ENCODE assay signal across 1 cellular context in the genomic region with DNA sequence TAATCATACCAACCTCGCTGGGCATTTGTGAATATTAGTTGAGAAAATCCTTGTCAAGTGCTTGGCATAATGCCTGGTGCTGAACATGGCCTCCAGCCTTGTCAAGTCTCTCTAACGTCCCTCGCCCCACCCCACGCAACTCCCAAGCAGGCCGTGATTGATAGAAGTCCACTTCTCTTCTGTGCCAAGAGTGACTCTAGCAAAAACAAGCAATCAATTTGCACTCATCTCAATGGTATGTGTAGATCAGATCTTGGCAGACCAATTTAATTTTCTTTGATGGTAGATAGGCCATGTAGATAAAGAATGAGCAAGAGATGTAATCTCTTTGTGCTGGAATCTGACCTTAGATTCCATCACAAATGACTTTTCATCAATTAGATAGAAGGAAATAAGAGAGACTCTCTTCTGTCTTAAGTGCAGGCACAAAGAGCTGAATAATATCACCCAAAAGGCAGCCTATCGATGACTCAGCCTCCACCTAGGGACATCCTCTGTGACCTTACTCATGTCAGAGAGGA.
TF ChIP-seq lines count a peak whose summit lies in the region.

No MANE protein-coding gene starts in this region.

TF ChIP-seq in A549, 52 proteins besides CTCF, POLR2A, EP300 and RAD21:
- TF ChIP-seq, protein P1, sequence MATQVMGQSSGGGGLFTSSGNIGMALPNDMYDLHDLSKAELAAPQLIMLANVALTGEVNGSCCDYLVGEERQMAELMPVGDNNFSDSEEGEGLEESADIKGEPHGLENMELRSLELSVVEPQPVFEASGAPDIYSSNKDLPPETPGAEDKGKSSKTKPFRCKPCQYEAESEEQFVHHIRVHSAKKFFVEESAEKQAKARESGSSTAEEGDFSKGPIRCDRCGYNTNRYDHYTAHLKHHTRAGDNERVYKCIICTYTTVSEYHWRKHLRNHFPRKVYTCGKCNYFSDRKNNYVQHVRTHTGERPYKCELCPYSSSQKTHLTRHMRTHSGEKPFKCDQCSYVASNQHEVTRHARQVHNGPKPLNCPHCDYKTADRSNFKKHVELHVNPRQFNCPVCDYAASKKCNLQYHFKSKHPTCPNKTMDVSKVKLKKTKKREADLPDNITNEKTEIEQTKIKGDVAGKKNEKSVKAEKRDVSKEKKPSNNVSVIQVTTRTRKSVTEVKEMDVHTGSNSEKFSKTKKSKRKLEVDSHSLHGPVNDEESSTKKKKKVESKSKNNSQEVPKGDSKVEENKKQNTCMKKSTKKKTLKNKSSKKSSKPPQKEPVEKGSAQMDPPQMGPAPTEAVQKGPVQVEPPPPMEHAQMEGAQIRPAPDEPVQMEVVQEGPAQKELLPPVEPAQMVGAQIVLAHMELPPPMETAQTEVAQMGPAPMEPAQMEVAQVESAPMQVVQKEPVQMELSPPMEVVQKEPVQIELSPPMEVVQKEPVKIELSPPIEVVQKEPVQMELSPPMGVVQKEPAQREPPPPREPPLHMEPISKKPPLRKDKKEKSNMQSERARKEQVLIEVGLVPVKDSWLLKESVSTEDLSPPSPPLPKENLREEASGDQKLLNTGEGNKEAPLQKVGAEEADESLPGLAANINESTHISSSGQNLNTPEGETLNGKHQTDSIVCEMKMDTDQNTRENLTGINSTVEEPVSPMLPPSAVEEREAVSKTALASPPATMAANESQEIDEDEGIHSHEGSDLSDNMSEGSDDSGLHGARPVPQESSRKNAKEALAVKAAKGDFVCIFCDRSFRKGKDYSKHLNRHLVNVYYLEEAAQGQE (IDR thresholded peaks at IDR 0.05) = no peak
- TF ChIP-seq HDAC2 (IDR thresholded peaks at IDR 0.05) = no peak
- TF ChIP-seq RNF2 (IDR thresholded peaks at IDR 0.05; ENCODE audit: borderline replicate concordance, low read depth) = no peak
- TF ChIP-seq GATA3 (IDR thresholded peaks at IDR 0.05; ENCODE audit: borderline replicate concordance) = peak; percentile 88
- no peak for TF ChIP-seq HOXB13 (CRISPR knock-in tag; IDR thresholded peaks at IDR 0.05; ENCODE audit: low read depth)
- TF ChIP-seq JUNB (IDR thresholded peaks at IDR 0.05) = no peak
